10 cellular contexts compared by ENCODE assay signal in the genomic region with DNA sequence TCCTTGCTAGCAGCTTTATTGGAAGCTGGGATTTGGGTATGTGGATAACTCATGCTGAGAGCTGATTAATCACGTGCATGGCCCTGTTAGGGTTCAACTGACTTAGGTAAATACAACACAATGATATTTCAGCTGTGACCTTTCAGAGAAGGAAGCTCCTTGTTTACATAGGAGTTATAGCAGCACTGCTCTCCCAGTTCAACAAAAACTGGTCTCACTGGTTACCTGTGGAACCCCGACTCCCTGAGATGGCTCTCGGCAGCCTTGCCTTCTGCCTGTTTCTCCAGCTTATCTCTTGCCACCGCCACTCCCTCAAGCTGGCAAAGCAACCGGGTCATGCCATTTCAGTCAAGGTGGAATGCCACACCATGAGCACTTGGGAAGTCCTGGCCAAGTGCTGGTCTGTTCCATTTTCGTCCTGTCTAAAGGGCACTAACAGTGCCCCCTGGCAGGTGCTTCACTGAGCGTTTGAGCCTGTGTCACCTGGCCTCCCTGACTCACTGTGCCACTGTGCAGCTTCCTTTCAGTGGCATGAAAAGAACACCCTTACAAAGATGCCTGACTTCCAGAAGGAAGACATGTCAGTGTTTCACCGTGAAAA. TPM values are rescaled to one million over a fixed set of nuclear protein-coding genes. Genes with fewer than 3 reads are reported as not detected.
DNase-seq lines count a peak whose midpoint lies in the region; ATAC-seq and TF ChIP-seq lines count a peak whose summit lies in the region.
"Had no signal": no experiment of that assay in that cellular context is flagged by ENCODE, and none has a peak within 500 bp of the region (broad histone marks: within the 10 kb centered on the region; RNA-seq: fewer than 3 reads in every experiment).

No MANE protein-coding gene starts in this region.

- ATAC-seq in left colon (peak; percentile 86), upper lobe of left lung (ENCODE audit: low FRiP score in 2 of 2) (peak; percentile 39 to 75), GM21515 (IDR thresholded peaks at IDR 0.05; ENCODE audit: unreplicated experiment) (no peak)

- TF ChIP-seq CTCF in breast epithelium (IDR thresholded peaks at IDR 0.05) (no peak), MCF 10A (IDR thresholded peaks at IDR 0.05; ENCODE audit: unreplicated experiment) (no peak), VCaP (conservative IDR thresholded peaks at IDR 0.05) (peak; percentile 49; the same call in 1 of the 2 replicates), upper lobe of left lung (IDR thresholded peaks at IDR 0.05) (no peak), esophagus muscularis mucosa (IDR thresholded peaks at IDR 0.05) (no peak)

- H3K27ac Mint-ChIP-seq in MCF 10A (ENCODE audit: low read depth, unreplicated experiment) = no peak overlapping the region
- no peak overlapping the region for H3K27ac Mint-ChIP-seq in activated naive CD4-positive, alpha-beta T cell treated with anti-CD3 and anti-CD28 coated beads, Interleukin-2, amount 10 ng/mL, durations not matched to agents 7 days and 5 days

- CTCF ChIA-PET in MCF 10A (lab: Yijun Ruan, JAX) = interaction anchor here (1.1 to 3.0 kb wide), 2 partner anchors 21 to 24 kb away, joined by 3 to 10 read pairs; no protein-coding TSS in a partner anchor
- CTCF ChIA-PET in activated naive CD4-positive, alpha-beta T cell treated with anti-CD3 and anti-CD28 coated beads, Interleukin-2, amount 10 ng/mL, durations not matched to agents 7 days and 5 days (lab: Charles Lee) = no interaction called here

- H3K27ac ChIP-seq in breast epithelium (peak overlapping the region; percentile 53 to 62), VCaP (peak overlapping the region; percentile 100), upper lobe of left lung (peak overlapping the region in 1 of 4 donors; percentile 13), esophagus muscularis mucosa (replicated peaks in 1 of 4) (no peak overlapping the region)

- H3K9me3 ChIP-seq in breast epithelium (no peaks in the 10 kb centered on the region), upper lobe of left lung (no peaks in the 10 kb centered on the region), esophagus muscularis mucosa (no peaks in the 10 kb centered on the region)
- H3K9me3 ChIP-seq: MG63 had no signal

- WGBS in upper lobe of left lung, 2 donors = 52 to 56% methylated on average over 6 to 8 of the region's 8 CpGs
- WGBS in esophagus muscularis mucosa = 65% methylated on average over 8 of the region's 8 CpGs

- no TSS peak for BruUV-seq in MCF 10A (replicated peaks; lab: Mats Ljungman, UMichigan)

- H3K36me3 ChIP-seq in breast epithelium (no peaks in the 10 kb centered on the region), upper lobe of left lung (no peaks in the 10 kb centered on the region), esophagus muscularis mucosa (peaks cover 0 to 3% (median 1%) of the 10 kb centered on the region in 4 donors)
- H3K36me3 ChIP-seq: MG63 had no signal

- H3K4me3 ChIP-seq in breast epithelium (no peak overlapping the region), upper lobe of left lung (no peak overlapping the region), esophagus muscularis mucosa (no peak overlapping the region)
- H3K4me3 ChIP-seq: MG63 had no signal

- TF ChIP-seq POLR2A in breast epithelium (IDR thresholded peaks at IDR 0.05) (no peak), upper lobe of left lung (IDR thresholded peaks at IDR 0.05) (no peak), esophagus muscularis mucosa (IDR thresholded peaks at IDR 0.05; ENCODE audit: low read depth) (no peak)

- no peaks in the 10 kb centered on the region for H3K36me3 Mint-ChIP-seq in MCF 10A (ENCODE audit: insufficient read depth, unreplicated experiment)
- peaks cover 13% of the 10 kb centered on the region for H3K36me3 Mint-ChIP-seq in activated naive CD4-positive, alpha-beta T cell treated with anti-CD3 and anti-CD28 coated beads, Interleukin-2, amount 10 ng/mL, durations not matched to agents 7 days and 5 days

- H3K4me1 ChIP-seq in breast epithelium (no peaks in the 10 kb centered on the region), upper lobe of left lung (peaks cover 11 to 16% (median 14%) of the 10 kb centered on the region in 4 donors), esophagus muscularis mucosa (peaks cover 6 to 13% (median 11%) of the 10 kb centered on the region in 4 donors)

- H3K4me1 Mint-ChIP-seq in MCF 10A (ENCODE audit: insufficient read depth, unreplicated experiment) = peaks cover 4% of the 10 kb centered on the region
- H3K4me1 Mint-ChIP-seq in activated naive CD4-positive, alpha-beta T cell treated with anti-CD3 and anti-CD28 coated beads, Interleukin-2, amount 10 ng/mL, durations not matched to agents 7 days and 5 days = peaks cover 22% of the 10 kb centered on the region

- TF ChIP-seq EP300 in upper lobe of left lung (IDR thresholded peaks at IDR 0.05) (no peak), esophagus muscularis mucosa (IDR thresholded peaks at IDR 0.05) (no peak)

- intact Hi-C loops in breast epithelium (cut with DNase I; ENCODE audit: low total_unique reads) = no loop called here
- intact Hi-C loops in MCF 10A (cut with micrococcal nuclease) = no loop called here
- intact Hi-C loops in left colon (cut with DNase I, micrococcal nuclease) = no loop called here
- intact Hi-C loops in esophagus muscularis mucosa (cut with DNase I) = no loop called here

- H3K4me3 Mint-ChIP-seq in MCF 10A (ENCODE audit: unreplicated experiment) = no peak overlapping the region
- no peak overlapping the region for H3K4me3 Mint-ChIP-seq in activated naive CD4-positive, alpha-beta T cell treated with anti-CD3 and anti-CD28 coated beads, Interleukin-2, amount 10 ng/mL, durations not matched to agents 7 days and 5 days

- H3K27me3 ChIP-seq in breast epithelium = no peaks in the 10 kb centered on the region
- no peaks in the 10 kb centered on the region for H3K27me3 ChIP-seq in upper lobe of left lung
- no peaks in the 10 kb centered on the region for H3K27me3 ChIP-seq in esophagus muscularis mucosa
- H3K27me3 ChIP-seq: MG63 had no signal

- no peaks in the 10 kb centered on the region for H3K27me3 Mint-ChIP-seq in MCF 10A (ENCODE audit: insufficient read depth, unreplicated experiment)
- H3K27me3 Mint-ChIP-seq in activated naive CD4-positive, alpha-beta T cell treated with anti-CD3 and anti-CD28 coated beads, Interleukin-2, amount 10 ng/mL, durations not matched to agents 7 days and 5 days = no peaks in the 10 kb centered on the region

- DNase-seq in breast epithelium (ENCODE audit: low spot score in 2 of 2) = peak; percentile 24 to 63
- DNase-seq in MCF 10A (ENCODE audit: unreplicated experiment) = no peak
- DNase-seq in left colon = peak; percentile 72 to 88
- DNase-seq in upper lobe of left lung = peak in 1 of 2 donors; percentile 78
- DNase-seq in activated naive CD4-positive, alpha-beta T cell treated with anti-CD3 and anti-CD28 coated beads, Interleukin-2, amount 10 ng/mL, durations not matched to agents 7 days and 5 days = no peak
- DNase-seq in esophagus muscularis mucosa (ENCODE audit: extremely low spot score) = no peak
- DNase-seq: MG63; stimulated activated CD8-positive, alpha-beta memory T cell treated with anti-CD3 and anti-CD28 coated beads, Interleukin-4, amount 100 ng/mL, for 48 hours had no signal

- POLR2A ChIA-PET in MCF 10A (lab: Yijun Ruan, JAX) = interaction anchor here (2.9 kb wide), 1 partner anchor 15 kb away, joined by 12 read pairs; no protein-coding TSS in a partner anchor

- no peaks in the 10 kb centered on the region for H3K9me3 Mint-ChIP-seq in MCF 10A (ENCODE audit: unreplicated experiment)
- no peaks in the 10 kb centered on the region for H3K9me3 Mint-ChIP-seq in activated naive CD4-positive, alpha-beta T cell treated with anti-CD3 and anti-CD28 coated beads, Interleukin-2, amount 10 ng/mL, durations not matched to agents 7 days and 5 days

RNA-seq across cellular contexts. Expression of gene DOP1B, which starts 31.6 kb away (rescaled TPM):
- 10 to 100 TPM; 11.5 to 21.4 (median 19.7) TPM for total RNA-seq in breast epithelium
- total RNA-seq in MCF 10A (2022) = 7.6 and 8.3 TPM in 2 replicates
- total RNA-seq in left colon = 10 to 100 TPM; 68.8 to 89.7 TPM
- 10 to 100 TPM; 13.7 to 78.6 (median 23.0) TPM for total RNA-seq in upper lobe of left lung
- 10 to 100 TPM in 2 of 4 donors, 1 to 10 TPM in 2; 6.3 to 15.1 (median 11.2) TPM for total RNA-seq in esophagus muscularis mucosa

RNA-seq across cellular contexts. Expression of gene CBR3, which starts 53.3 kb away (rescaled TPM):
- total RNA-seq in breast epithelium (10 to 100 TPM; 15.7 to 29.0 (median 22.1) TPM), MCF 10A (2022) (1.3 and 1.8 TPM in 2 replicates), left colon (1 to 10 TPM; 1.3 to 2.2 TPM), upper lobe of left lung (1 to 10 TPM; 3.8 to 8.4 (median 6.2) TPM), esophagus muscularis mucosa (10 to 100 TPM; 11.4 to 18.5 (median 14.0) TPM)

Comparison
In these comparisons a context has a peak if more than half of its experiments do, and no peak if none do; other contexts are left out.
1. DNase-seq: peak in breast epithelium (2 of 2) and left colon (2 of 2); none in MCF 10A (single experiment), activated naive CD4-positive, alpha-beta T cell treated with anti-CD3 and anti-CD28 coated beads, Interleukin-2, amount 10 ng/mL, durations not matched to agents 7 days and 5 days (single experiment) and esophagus muscularis mucosa (single experiment).
2. H3K27ac ChIP-seq: peak in breast epithelium (2 of 2) and VCaP (single experiment); none in esophagus muscularis mucosa (0 of 4).